11 cellular contexts compared by ENCODE assay signal in the genomic region with DNA sequence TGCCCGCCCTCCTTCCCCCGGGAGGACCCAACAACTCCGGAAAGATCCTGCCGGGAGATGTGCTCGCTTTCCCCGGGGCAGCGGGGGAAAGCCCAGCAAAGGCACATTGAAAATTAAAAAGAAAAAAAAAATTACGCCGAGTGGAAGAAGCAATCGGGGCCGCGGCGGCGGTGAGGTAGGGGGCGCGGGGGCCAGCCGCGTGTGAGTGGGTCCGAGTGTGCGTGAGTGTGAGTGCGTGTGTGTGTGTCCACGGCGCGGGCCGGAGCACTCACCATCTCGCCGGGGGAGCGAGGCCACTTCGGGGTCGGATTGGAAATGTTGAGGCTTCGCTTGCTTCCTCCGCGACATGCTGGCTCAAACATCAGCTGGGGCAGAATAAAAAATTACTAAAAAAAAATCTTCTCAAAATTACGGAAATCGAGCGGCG. TPM values are rescaled to one million over a fixed set of nuclear protein-coding genes. Genes with fewer than 3 reads are reported as not detected.
A peak's percentile ranks its signal among the peaks of the same experiment; 100 is the strongest.
DNase-seq lines count a peak whose midpoint lies in the region; ATAC-seq and TF ChIP-seq lines count a peak whose summit lies in the region.
"Had no signal": no experiment of that assay in that cellular context is flagged by ENCODE, and none has a peak within 500 bp of the region (broad histone marks: within the 10 kb centered on the region; RNA-seq: fewer than 3 reads in every experiment).

SALL1 (minus strand) TSS at position 377 of the 427 bp plus-strand sequence; CDS start at position 348, 29 bp downstream.

- CTCF ChIA-PET in activated CD8-positive, alpha-beta T cell treated with anti-CD3 and anti-CD28 coated beads, Interleukin-2, amount 10 ng/mL, durations not matched to agents 7 days and 5 days (lab: Charles Lee), result no interaction called here
- CTCF ChIA-PET in activated CD8-positive, alpha-beta T cell treated with anti-CD3 and anti-CD28 coated beads for 36 hours (lab: Charles Lee), result no interaction called here

- intact Hi-C loops in activated CD8-positive, alpha-beta T cell treated with anti-CD3 and anti-CD28 coated beads for 36 hours (cut with micrococcal nuclease), result no loop called here

- no peak for DNase-seq in activated CD8-positive, alpha-beta T cell treated with anti-CD3 and anti-CD28 coated beads, Interleukin-2, amount 10 ng/mL, durations not matched to agents 7 days and 5 days
- no peak for DNase-seq in activated CD8-positive, alpha-beta T cell treated with anti-CD3 and anti-CD28 coated beads for 36 hours
- peak; percentile 69 for DNase-seq in endodermal cell
- peak; percentile 77 for DNase-seq in midbrain (lab: John Stamatoyannopoulos, UW)
- peak in 1 of 2 donors; percentile 66 for DNase-seq in upper lobe of left lung
- no peak for DNase-seq in NCI-H510A (lab: John Stamatoyannopoulos, UW)
- no peak for DNase-seq in NCI-H1694 (lab: John Stamatoyannopoulos, UW)
- DNase-seq in NCI-H524 (lab: John Stamatoyannopoulos, UW), result no peak
- DNase-seq: activated CD4-positive, alpha-beta T cell treated with anti-CD3 and anti-CD28 coated beads for 4 hours; NCI-H1048 had no signal

- TF ChIP-seq EP300 in upper lobe of left lung (IDR thresholded peaks at IDR 0.05), result no peak

- peaks cover 59% of the 10 kb centered on the region for H3K27me3 Mint-ChIP-seq in activated CD8-positive, alpha-beta T cell treated with anti-CD3 and anti-CD28 coated beads, Interleukin-2, amount 10 ng/mL, durations not matched to agents 7 days and 5 days (ENCODE audit: low read depth)
- peaks cover 61% of the 10 kb centered on the region for H3K27me3 Mint-ChIP-seq in activated CD8-positive, alpha-beta T cell treated with anti-CD3 and anti-CD28 coated beads for 36 hours
- peaks cover 46% of the 10 kb centered on the region for H3K27me3 Mint-ChIP-seq in endodermal cell (ENCODE audit: insufficient read depth)

- no peak for ATAC-seq in activated CD8-positive, alpha-beta T cell treated with anti-CD3 and anti-CD28 coated beads, Interleukin-2, amount 10 ng/mL, durations not matched to agents 7 days and 5 days
- ATAC-seq in activated CD8-positive, alpha-beta T cell treated with anti-CD3 and anti-CD28 coated beads for 36 hours, result no peak
- no peak for ATAC-seq in upper lobe of left lung (ENCODE audit: low FRiP score in 2 of 2)

- H3K9me3 Mint-ChIP-seq in activated CD8-positive, alpha-beta T cell treated with anti-CD3 and anti-CD28 coated beads, Interleukin-2, amount 10 ng/mL, durations not matched to agents 7 days and 5 days (ENCODE audit: insufficient read depth), result peaks cover 8% of the 10 kb centered on the region
- H3K9me3 Mint-ChIP-seq in activated CD8-positive, alpha-beta T cell treated with anti-CD3 and anti-CD28 coated beads for 36 hours, result peaks cover 4% of the 10 kb centered on the region
- H3K9me3 Mint-ChIP-seq in endodermal cell, result no peaks in the 10 kb centered on the region

- peak within 1 kb of the TSS; percentile 28 for H3K4me3 Mint-ChIP-seq in activated CD8-positive, alpha-beta T cell treated with anti-CD3 and anti-CD28 coated beads, Interleukin-2, amount 10 ng/mL, durations not matched to agents 7 days and 5 days
- H3K4me3 Mint-ChIP-seq in activated CD8-positive, alpha-beta T cell treated with anti-CD3 and anti-CD28 coated beads for 36 hours, result no peak within 1 kb of the TSS
- H3K4me3 Mint-ChIP-seq in endodermal cell, result peak within 1 kb of the TSS; percentile 96

- H3K4me3 ChIP-seq in endodermal cell (ENCODE audit: low read length) (peak within 1 kb of the TSS; percentile 99), upper lobe of left lung (peak within 1 kb of the TSS in 3 of 4 donors; percentile 23 to 39 (median 33))

- WGBS in endodermal cell (ENCODE audit: insufficient coverage in 1 of 2, insufficient read length in 1 of 2), 2 experiments, result 0% methylated on average over 2 to 37 of the region's 37 CpGs
- WGBS in upper lobe of left lung, 2 donors, result 2 to 5% methylated on average over 32 to 36 of the region's 37 CpGs

- peaks cover 2% of the 10 kb centered on the region for H3K4me1 Mint-ChIP-seq in activated CD8-positive, alpha-beta T cell treated with anti-CD3 and anti-CD28 coated beads, Interleukin-2, amount 10 ng/mL, durations not matched to agents 7 days and 5 days (ENCODE audit: low read depth)
- peaks cover 7% of the 10 kb centered on the region for H3K4me1 Mint-ChIP-seq in activated CD8-positive, alpha-beta T cell treated with anti-CD3 and anti-CD28 coated beads for 36 hours (ENCODE audit: low read depth)
- H3K4me1 Mint-ChIP-seq in endodermal cell, result peaks cover 32% of the 10 kb centered on the region

- H3K27me3 ChIP-seq in endodermal cell (ENCODE audit: control insufficient read depth, insufficient read depth, low read length, poor library complexity, severe bottlenecking) (peaks cover 2% of the 10 kb centered on the region), upper lobe of left lung (peaks cover 0 to 66% (median 38%) of the 10 kb centered on the region in 4 donors)

- H3K4me1 ChIP-seq in endodermal cell (ENCODE audit: control insufficient read depth, insufficient read depth, low read length), result peaks cover 8% of the 10 kb centered on the region
- H3K4me1 ChIP-seq in upper lobe of left lung, result peaks cover 19 to 50% (median 41%) of the 10 kb centered on the region in 4 donors

- H3K27ac Mint-ChIP-seq in activated CD8-positive, alpha-beta T cell treated with anti-CD3 and anti-CD28 coated beads, Interleukin-2, amount 10 ng/mL, durations not matched to agents 7 days and 5 days, result peak within 1 kb of the TSS; percentile 43
- H3K27ac Mint-ChIP-seq in activated CD8-positive, alpha-beta T cell treated with anti-CD3 and anti-CD28 coated beads for 36 hours, result no peak within 1 kb of the TSS
- H3K27ac Mint-ChIP-seq in endodermal cell, result peak within 1 kb of the TSS; percentile 86

- TF ChIP-seq CTCF in activated CD8-positive, alpha-beta T cell treated with anti-CD3 and anti-CD28 coated beads for 36 hours (IDR thresholded peaks at IDR 0.05), result no peak
- TF ChIP-seq CTCF in endodermal cell (conservative IDR thresholded peaks at IDR 0.05) (no peak), upper lobe of left lung (IDR thresholded peaks at IDR 0.05) (no peak)

- no peak for TF ChIP-seq POLR2A in upper lobe of left lung (IDR thresholded peaks at IDR 0.05)

- H3K9me3 ChIP-seq in endodermal cell (ENCODE audit: control insufficient read depth, low read length), result no peaks in the 10 kb centered on the region
- no peaks in the 10 kb centered on the region for H3K9me3 ChIP-seq in upper lobe of left lung

- peak within 1 kb of the TSS; percentile 86 for H3K9ac ChIP-seq in endodermal cell (ENCODE audit: extremely low read depth, low read length, poor library complexity, severe bottlenecking)

- POLR2A ChIA-PET in activated CD8-positive, alpha-beta T cell treated with anti-CD3 and anti-CD28 coated beads, Interleukin-2, amount 10 ng/mL, durations not matched to agents 7 days and 5 days (lab: Charles Lee), result no interaction called here
- POLR2A ChIA-PET in activated CD8-positive, alpha-beta T cell treated with anti-CD3 and anti-CD28 coated beads for 36 hours (lab: Charles Lee), result no interaction called here

- peaks cover 15% of the 10 kb centered on the region for H3K36me3 Mint-ChIP-seq in activated CD8-positive, alpha-beta T cell treated with anti-CD3 and anti-CD28 coated beads, Interleukin-2, amount 10 ng/mL, durations not matched to agents 7 days and 5 days (ENCODE audit: low read depth)
- peaks cover 2% of the 10 kb centered on the region for H3K36me3 Mint-ChIP-seq in activated CD8-positive, alpha-beta T cell treated with anti-CD3 and anti-CD28 coated beads for 36 hours (ENCODE audit: low read depth)
- peaks cover 20% of the 10 kb centered on the region for H3K36me3 Mint-ChIP-seq in endodermal cell (ENCODE audit: low read depth)

- no peaks in the 10 kb centered on the region for H3K36me3 ChIP-seq in endodermal cell (ENCODE audit: control insufficient read depth, insufficient read depth, low read length)
- H3K36me3 ChIP-seq in upper lobe of left lung, result no peaks in the 10 kb centered on the region

- H3K27ac ChIP-seq in endodermal cell (ENCODE audit: low read depth, low read length) (peak within 1 kb of the TSS; percentile 88), upper lobe of left lung (no peak within 1 kb of the TSS)

RNA-seq across cellular contexts. Expression of gene SALL1, which starts in this region (rescaled TPM):
- total RNA-seq in activated CD8-positive, alpha-beta T cell treated with anti-CD3 and anti-CD28 coated beads, Interleukin-2, amount 10 ng/mL, durations not matched to agents 7 days and 5 days, result not detected
- total RNA-seq in activated CD8-positive, alpha-beta T cell treated with anti-CD3 and anti-CD28 coated beads for 36 hours, result not detected
- total RNA-seq in endodermal cell (100 to 1,000 TPM; 122 to 172 TPM), upper lobe of left lung (under 1 TPM in 2 of 6 donors, not detected in 4; 0.10 to 0.23 TPM)
- 49.8 TPM for polyA plus RNA-seq in endodermal cell (2013, experiment 1 of 2)
- 45.5 TPM for polyA plus RNA-seq in endodermal cell (2013, experiment 2 of 2)
- polyA plus RNA-seq: CD14-positive monocyte had no signal

Comparison
In these comparisons a context has a peak if more than half of its experiments do, and no peak if none do; other contexts are left out.
1. RNA of gene SALL1 (total RNA-seq): 122 to 172 TPM in endodermal cell; not detected in activated CD8-positive, alpha-beta T cell treated with anti-CD3 and anti-CD28 coated beads, Interleukin-2, amount 10 ng/mL, durations not matched to agents 7 days and 5 days, not detected in activated CD8-positive, alpha-beta T cell treated with anti-CD3 and anti-CD28 coated beads for 36 hours and 0.10 to 0.23 TPM in upper lobe of left lung; every median in the first group is over 100 times any median in the second.
2. DNase-seq: peak in endodermal cell (single experiment) and midbrain (single experiment); none in activated CD8-positive, alpha-beta T cell treated with anti-CD3 and anti-CD28 coated beads, Interleukin-2, amount 10 ng/mL, durations not matched to agents 7 days and 5 days (single experiment), activated CD8-positive, alpha-beta T cell treated with anti-CD3 and anti-CD28 coated beads for 36 hours (single experiment), NCI-H510A (single experiment), NCI-H1694 (single experiment) and NCI-H524 (0 of 2).